Comparison of ENCODE assay signal across 1 cellular context in the genomic region with DNA sequence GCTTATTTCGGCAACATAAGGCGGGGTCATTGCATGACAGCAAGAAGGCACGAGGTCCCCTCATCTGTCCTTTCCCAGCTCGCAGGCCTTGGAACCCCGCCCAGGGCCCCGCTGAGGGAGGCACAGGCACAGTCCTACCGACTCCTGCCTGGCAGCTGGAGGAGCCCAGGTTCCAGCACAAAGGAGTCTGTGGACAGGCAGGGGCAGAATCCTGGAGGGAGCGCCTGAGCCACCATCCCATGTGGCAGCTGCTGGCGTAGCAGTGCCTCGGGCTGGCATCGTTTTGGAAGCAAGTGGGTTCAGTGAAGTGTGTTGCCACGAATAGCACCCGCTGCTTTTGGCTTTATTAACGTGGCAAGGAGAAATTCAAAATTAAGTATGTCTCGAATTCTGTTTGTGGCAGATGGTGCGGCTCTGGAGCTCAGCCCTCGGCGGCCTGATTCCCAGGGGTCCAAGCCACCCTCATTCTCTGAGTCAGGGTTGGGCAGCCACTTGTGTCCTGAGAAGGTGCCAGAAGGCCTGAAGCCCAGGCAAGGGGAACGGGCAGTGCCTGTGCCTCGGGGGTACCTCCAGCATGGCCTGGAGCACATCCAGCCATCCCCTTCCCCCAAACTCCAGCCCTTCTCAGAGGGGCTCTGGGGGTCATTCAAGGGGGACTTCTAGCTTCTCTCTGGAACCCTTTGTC.
A peak's percentile ranks its signal among the peaks of the same experiment; 100 is the strongest.
TF ChIP-seq lines count a peak whose summit lies in the region.

No MANE protein-coding gene starts in this region.

TF ChIP-seq in HepG2, 621 proteins besides CTCF, POLR2A, EP300 and RAD21 (continued from another document):
- TF ChIP-seq, protein P1, sequence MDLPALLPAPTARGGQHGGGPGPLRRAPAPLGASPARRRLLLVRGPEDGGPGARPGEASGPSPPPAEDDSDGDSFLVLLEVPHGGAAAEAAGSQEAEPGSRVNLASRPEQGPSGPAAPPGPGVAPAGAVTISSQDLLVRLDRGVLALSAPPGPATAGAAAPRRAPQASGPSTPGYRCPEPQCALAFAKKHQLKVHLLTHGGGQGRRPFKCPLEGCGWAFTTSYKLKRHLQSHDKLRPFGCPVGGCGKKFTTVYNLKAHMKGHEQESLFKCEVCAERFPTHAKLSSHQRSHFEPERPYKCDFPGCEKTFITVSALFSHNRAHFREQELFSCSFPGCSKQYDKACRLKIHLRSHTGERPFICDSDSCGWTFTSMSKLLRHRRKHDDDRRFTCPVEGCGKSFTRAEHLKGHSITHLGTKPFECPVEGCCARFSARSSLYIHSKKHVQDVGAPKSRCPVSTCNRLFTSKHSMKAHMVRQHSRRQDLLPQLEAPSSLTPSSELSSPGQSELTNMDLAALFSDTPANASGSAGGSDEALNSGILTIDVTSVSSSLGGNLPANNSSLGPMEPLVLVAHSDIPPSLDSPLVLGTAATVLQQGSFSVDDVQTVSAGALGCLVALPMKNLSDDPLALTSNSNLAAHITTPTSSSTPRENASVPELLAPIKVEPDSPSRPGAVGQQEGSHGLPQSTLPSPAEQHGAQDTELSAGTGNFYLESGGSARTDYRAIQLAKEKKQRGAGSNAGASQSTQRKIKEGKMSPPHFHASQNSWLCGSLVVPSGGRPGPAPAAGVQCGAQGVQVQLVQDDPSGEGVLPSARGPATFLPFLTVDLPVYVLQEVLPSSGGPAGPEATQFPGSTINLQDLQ (CRISPR knock-in tag; IDR thresholded peaks at IDR 0.05) = 0 out of 2 replicates have a peak, but pooled peaks have one; percentile 28
- TF ChIP-seq, protein P2, sequence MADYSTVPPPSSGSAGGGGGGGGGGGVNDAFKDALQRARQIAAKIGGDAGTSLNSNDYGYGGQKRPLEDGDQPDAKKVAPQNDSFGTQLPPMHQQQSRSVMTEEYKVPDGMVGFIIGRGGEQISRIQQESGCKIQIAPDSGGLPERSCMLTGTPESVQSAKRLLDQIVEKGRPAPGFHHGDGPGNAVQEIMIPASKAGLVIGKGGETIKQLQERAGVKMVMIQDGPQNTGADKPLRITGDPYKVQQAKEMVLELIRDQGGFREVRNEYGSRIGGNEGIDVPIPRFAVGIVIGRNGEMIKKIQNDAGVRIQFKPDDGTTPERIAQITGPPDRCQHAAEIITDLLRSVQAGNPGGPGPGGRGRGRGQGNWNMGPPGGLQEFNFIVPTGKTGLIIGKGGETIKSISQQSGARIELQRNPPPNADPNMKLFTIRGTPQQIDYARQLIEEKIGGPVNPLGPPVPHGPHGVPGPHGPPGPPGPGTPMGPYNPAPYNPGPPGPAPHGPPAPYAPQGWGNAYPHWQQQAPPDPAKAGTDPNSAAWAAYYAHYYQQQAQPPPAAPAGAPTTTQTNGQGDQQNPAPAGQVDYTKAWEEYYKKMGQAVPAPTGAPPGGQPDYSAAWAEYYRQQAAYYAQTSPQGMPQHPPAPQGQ (CRISPR knock-in tag; IDR thresholded peaks at IDR 0.05; ENCODE audit: borderline replicate concordance) = no peak
